In the genomic region with DNA sequence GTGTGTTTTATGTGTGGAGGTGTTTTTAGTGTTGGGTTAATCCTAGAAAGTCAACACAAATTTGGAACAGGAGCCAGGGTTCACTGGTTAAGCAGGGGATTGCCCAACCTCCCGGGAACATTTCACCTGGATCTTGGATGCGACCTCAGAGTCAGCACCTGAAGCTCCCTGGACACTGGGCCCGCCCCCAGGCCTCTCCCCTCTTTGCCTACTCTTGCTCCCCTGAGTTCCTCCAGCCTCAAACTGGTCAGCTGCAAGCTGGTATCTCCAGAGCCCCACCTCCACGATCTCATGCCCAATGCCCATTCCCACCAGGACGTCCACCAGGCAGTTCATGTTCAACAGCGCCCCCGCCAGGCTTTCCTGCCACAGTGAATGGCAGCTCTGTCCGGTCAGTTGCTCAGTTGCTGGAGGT, we compare ENCODE assay signal across 2 cellular contexts.
TF ChIP-seq lines count a peak whose summit lies in the region.

No MANE protein-coding gene starts in this region.

TF ChIP-seq in SK-N-SH, 30 proteins besides CTCF, POLR2A, EP300 and RAD21 (continued from another document):
- TF ChIP-seq, protein P1, sequence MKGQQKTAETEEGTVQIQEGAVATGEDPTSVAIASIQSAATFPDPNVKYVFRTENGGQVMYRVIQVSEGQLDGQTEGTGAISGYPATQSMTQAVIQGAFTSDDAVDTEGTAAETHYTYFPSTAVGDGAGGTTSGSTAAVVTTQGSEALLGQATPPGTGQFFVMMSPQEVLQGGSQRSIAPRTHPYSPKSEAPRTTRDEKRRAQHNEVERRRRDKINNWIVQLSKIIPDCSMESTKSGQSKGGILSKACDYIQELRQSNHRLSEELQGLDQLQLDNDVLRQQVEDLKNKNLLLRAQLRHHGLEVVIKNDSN (IDR thresholded peaks at IDR 0.05; ENCODE audit: borderline replicate concordance, low read depth), result no peak
- TF ChIP-seq JUND (IDR thresholded peaks at IDR 0.05), result no peak
- TF ChIP-seq FOXJ3 (CRISPR knock-in tag; IDR thresholded peaks at IDR 0.05), result no peak
- no peak for TF ChIP-seq CHD2 (IDR thresholded peaks at IDR 0.05; ENCODE audit: low read length, partially characterized antibody)
- no peak for TF ChIP-seq NFIC (IDR thresholded peaks at IDR 0.05; ENCODE audit: borderline replicate concordance)
- TF ChIP-seq POLR2AphosphoS5 (IDR thresholded peaks at IDR 0.05; ENCODE audit: low read depth, low read length), result no peak
- no peak for TF ChIP-seq YY1 (IDR thresholded peaks at IDR 0.05; ENCODE audit: low read depth)
- TF ChIP-seq SMC3 (IDR thresholded peaks at IDR 0.05; ENCODE audit: low read depth, low read length), result no peak
- TF ChIP-seq NRF1 (IDR thresholded peaks at IDR 0.05; ENCODE audit: low read depth, low read length), result no peak
- TF ChIP-seq MXI1 (IDR thresholded peaks at IDR 0.05; ENCODE audit: low read depth, low read length), result no peak

TF ChIP-seq in SK-N-SH treated with all-trans-retinoic acid at 6 μM for 48 hours, 23 proteins besides CTCF, POLR2A, EP300 and RAD21 (continued from another document):
- TF ChIP-seq, protein P2, sequence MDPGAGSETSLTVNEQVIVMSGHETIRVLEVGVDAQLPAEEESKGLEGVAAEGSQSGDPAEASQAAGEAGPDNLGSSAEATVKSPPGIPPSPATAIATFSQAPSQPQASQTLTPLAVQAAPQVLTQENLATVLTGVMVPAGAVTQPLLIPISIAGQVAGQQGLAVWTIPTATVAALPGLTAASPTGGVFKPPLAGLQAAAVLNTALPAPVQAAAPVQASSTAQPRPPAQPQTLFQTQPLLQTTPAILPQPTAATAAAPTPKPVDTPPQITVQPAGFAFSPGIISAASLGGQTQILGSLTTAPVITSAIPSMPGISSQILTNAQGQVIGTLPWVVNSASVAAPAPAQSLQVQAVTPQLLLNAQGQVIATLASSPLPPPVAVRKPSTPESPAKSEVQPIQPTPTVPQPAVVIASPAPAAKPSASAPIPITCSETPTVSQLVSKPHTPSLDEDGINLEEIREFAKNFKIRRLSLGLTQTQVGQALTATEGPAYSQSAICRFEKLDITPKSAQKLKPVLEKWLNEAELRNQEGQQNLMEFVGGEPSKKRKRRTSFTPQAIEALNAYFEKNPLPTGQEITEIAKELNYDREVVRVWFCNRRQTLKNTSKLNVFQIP (CRISPR knock-in tag; IDR thresholded peaks at IDR 0.05; ENCODE audit: borderline replicate concordance, low read depth), result no peak
- TF ChIP-seq ZNF70 (CRISPR knock-in tag; IDR thresholded peaks at IDR 0.05) (no peak), OSR1 (CRISPR knock-in tag; IDR thresholded peaks at IDR 0.05) (no peak), ZFP3 (CRISPR knock-in tag; IDR thresholded peaks at IDR 0.05) (no peak), ESRRG (CRISPR knock-in tag; IDR thresholded peaks at IDR 0.05) (no peak), RARB (CRISPR knock-in tag; IDR thresholded peaks at IDR 0.05) (no peak), CSDC2 (CRISPR knock-in tag; IDR thresholded peaks at IDR 0.05) (no peak), ZFP30 (CRISPR knock-in tag; IDR thresholded peaks at IDR 0.05) (no peak), TCF4 (CRISPR knock-in tag; IDR thresholded peaks at IDR 0.05; ENCODE audit: borderline replicate concordance) (no peak)
- TF ChIP-seq, protein P3, sequence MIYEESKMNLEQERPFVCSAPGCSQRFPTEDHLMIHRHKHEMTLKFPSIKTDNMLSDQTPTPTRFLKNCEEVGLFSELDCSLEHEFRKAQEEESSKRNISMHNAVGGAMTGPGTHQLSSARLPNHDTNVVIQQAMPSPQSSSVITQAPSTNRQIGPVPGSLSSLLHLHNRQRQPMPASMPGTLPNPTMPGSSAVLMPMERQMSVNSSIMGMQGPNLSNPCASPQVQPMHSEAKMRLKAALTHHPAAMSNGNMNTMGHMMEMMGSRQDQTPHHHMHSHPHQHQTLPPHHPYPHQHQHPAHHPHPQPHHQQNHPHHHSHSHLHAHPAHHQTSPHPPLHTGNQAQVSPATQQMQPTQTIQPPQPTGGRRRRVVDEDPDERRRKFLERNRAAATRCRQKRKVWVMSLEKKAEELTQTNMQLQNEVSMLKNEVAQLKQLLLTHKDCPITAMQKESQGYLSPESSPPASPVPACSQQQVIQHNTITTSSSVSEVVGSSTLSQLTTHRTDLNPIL (CRISPR knock-in tag; IDR thresholded peaks at IDR 0.05; ENCODE audit: low read depth), result no peak
